20 cellular contexts compared by ENCODE assay signal in genomic region chr1:44012411-44012810, GRCh38. TPM values are rescaled to one million over a fixed set of nuclear protein-coding genes. Genes with fewer than 3 reads are reported as not detected.
DNase-seq lines count a peak whose midpoint lies in the region; ATAC-seq, FAIRE-seq and TF ChIP-seq lines count a peak whose summit lies in the region.
"Had no signal": no experiment of that assay in that cellular context is flagged by ENCODE, and none has a peak within 500 bp of the region (broad histone marks: within the 10 kb centered on the region; RNA-seq: fewer than 3 reads in every experiment).

No MANE protein-coding gene starts in this region.

- H3K36me3 ChIP-seq in left ventricle myocardium inferior, result no peaks in the 10 kb centered on the region
- H3K36me3 ChIP-seq: colonic mucosa, SJSA1, thoracic aorta had no signal

- H3K4me1 ChIP-seq in left ventricle myocardium inferior, result peaks cover 11% of the 10 kb centered on the region
- H3K4me1 ChIP-seq: SJSA1 had no signal

- ATAC-seq in Right ventricle myocardium inferior (no peak), GM18868 (IDR thresholded peaks at IDR 0.05; ENCODE audit: unreplicated experiment) (no peak)
- ATAC-seq: activated naive CD8-positive, alpha-beta T cell treated with anti-CD3 and anti-CD28 coated beads, Interleukin-2, amount 50 U/mL, for 24 hours; GM12878; stimulated activated naive B cell treated with anti-CD40 and anti-IgM and Interleukin-4, amounts not matched to agents 10 μg/mL and 1 μg/mL and 100 μg/mL, for 72 hours had no signal

- H3K4me3 ChIP-seq in left ventricle myocardium inferior, result no peak overlapping the region
- H3K4me3 ChIP-seq: colonic mucosa, GM12878, PC-9, SJSA1, thoracic aorta had no signal

- H3K27ac ChIP-seq in left ventricle myocardium inferior (replicated peaks) (no peak overlapping the region), caudate nucleus (ENCODE audit: low read depth, low read length) (peak overlapping the region; percentile 98)
- H3K27ac ChIP-seq: colonic mucosa, HL-60, PC-9, SJSA1, thoracic aorta, VCaP had no signal

- TF ChIP-seq CTCF in left ventricle myocardium inferior (IDR thresholded peaks at IDR 0.05; ENCODE audit: borderline replicate concordance), result no peak

- no peaks in the 10 kb centered on the region for H3K27me3 ChIP-seq in left ventricle myocardium inferior (ENCODE audit: low read depth)
- H3K27me3 ChIP-seq: colonic mucosa, SJSA1 had no signal

- no peaks in the 10 kb centered on the region for H3K9me3 ChIP-seq in left ventricle myocardium inferior (replicated peaks)
- H3K9me3 ChIP-seq: colonic mucosa, SJSA1, thoracic aorta had no signal

- intact Hi-C loops in Right ventricle myocardium inferior (cut with DNase I), result no loop called here
- intact Hi-C loops in left ventricle myocardium inferior (cut with micrococcal nuclease), result no loop called here

- peak; percentile 53 for FAIRE-seq in urothelium cell line (lab: Jason Lieb, UNC)
- FAIRE-seq: GM12878 had no signal

- DNase-seq in Right ventricle myocardium inferior (ENCODE audit: missing footprints), result peak; percentile 14
- no peak for DNase-seq in left ventricle myocardium inferior
- peak; percentile 41 for DNase-seq in NCI-H69 (lab: John Stamatoyannopoulos, UW)
- peak in 1 of 61 donors; percentile 34 for DNase-seq in caudate nucleus (lab: John Stamatoyannopoulos, UW)
- no peak for DNase-seq in urothelium cell line (ENCODE audit: low spot score)
- no peak for DNase-seq in GM03348 (ENCODE audit: low spot score)
- DNase-seq in activated CD8-positive, alpha-beta memory T cell treated with anti-CD3 and anti-CD28 coated beads, Interleukin-2, amount 50 U/mL, for 48 hours, result no peak
- DNase-seq: activated CD4-positive, alpha-beta T cell treated with anti-CD3 and anti-CD28 coated beads, Interleukin-2, amount 50 U/mL, for 1 hour; activated naive CD8-positive, alpha-beta T cell treated with anti-CD3 and anti-CD28 coated beads, Interleukin-2, amount 50 U/mL, for 24 hours; colonic mucosa; NCI-H1417; PC-9; stimulated activated CD4-positive, alpha-beta T cell treated with anti-CD3 and anti-CD28 coated beads, Interleukin-2, amount 100 ng/mL, for 48 hours; stimulated activated naive B cell treated with anti-CD40 and anti-IgM and Interleukin-4, amounts not matched to agents 10 μg/mL and 1 μg/mL and 100 μg/mL, for 72 hours had no signal

RNA-seq across cellular contexts. Expression of gene SLC6A9, which starts 18.9 kb away (rescaled TPM):
- 1.5 TPM for total RNA-seq in Right ventricle myocardium inferior
- 1.2 TPM for total RNA-seq in left ventricle myocardium inferior

RNA-seq across cellular contexts. Expression of gene CCDC24, which starts 21.0 kb away (rescaled TPM):
- 0.89 TPM for total RNA-seq in Right ventricle myocardium inferior
- 1.4 TPM for total RNA-seq in left ventricle myocardium inferior

RNA-seq across cellular contexts. Expression of gene B4GALT2, which starts 33.4 kb away (rescaled TPM):
- total RNA-seq in Right ventricle myocardium inferior (39.1 TPM), left ventricle myocardium inferior (40.3 TPM)

RNA-seq across cellular contexts. Expression of gene ATP6V0B, which starts 37.7 kb away (rescaled TPM):
- total RNA-seq in Right ventricle myocardium inferior, result 84.5 TPM
- 80.6 TPM for total RNA-seq in left ventricle myocardium inferior

RNA-seq across cellular contexts. Expression of gene DPH2, which starts 42.6 kb away (rescaled TPM):
- total RNA-seq in Right ventricle myocardium inferior (14.8 TPM), left ventricle myocardium inferior (18.2 TPM)

Comparison
In these comparisons a context has a peak if more than half of its experiments do, and no peak if none do; other contexts are left out.
1. DNase-seq: peak in Right ventricle myocardium inferior (single experiment) and NCI-H69 (single experiment); none in left ventricle myocardium inferior (single experiment), urothelium cell line (single experiment), GM03348 (single experiment) and activated CD8-positive, alpha-beta memory T cell treated with anti-CD3 and anti-CD28 coated beads, Interleukin-2, amount 50 U/mL, for 48 hours (single experiment).